In genomic region chr19:30704716-30705115, GRCh38 we compare ENCODE assay signal across 8 cellular contexts.
"Had no signal": no experiment of that assay in that cellular context is flagged by ENCODE, and none has a peak within 500 bp of the region (broad histone marks: within the 10 kb centered on the region; RNA-seq: fewer than 3 reads in every experiment).

No MANE protein-coding gene starts in this region.

- ATAC-seq: GM12878 had no signal

- DNase-seq: GDM1, GF-D8 had no signal

- FAIRE-seq: G401.6, GM12878, GM12891, GM12892, GM18507, GM19239 had no signal

- H3K4me3 ChIP-seq: GM12878 had no signal
